In genomic region chr5:145937432-145938250, GRCh38 we compare ENCODE assay signal across 10 cellular contexts. TPM values are rescaled to one million over a fixed set of nuclear protein-coding genes. Genes with fewer than 3 reads are reported as not detected.
DNase-seq lines count a peak whose midpoint lies in the region; ATAC-seq, FAIRE-seq and TF ChIP-seq lines count a peak whose summit lies in the region.
"Had no signal": no experiment of that assay in that cellular context is flagged by ENCODE, and none has a peak within 500 bp of the region (broad histone marks: within the 10 kb centered on the region; RNA-seq: fewer than 3 reads in every experiment).

No MANE protein-coding gene starts in this region.

- H3K79me2 ChIP-seq in keratinocyte (ENCODE audit: control insufficient read depth, insufficient read depth, low read length) = peaks cover 51% of the 10 kb centered on the region

- peak overlapping the region; percentile 85 for H3K4me3 Mint-ChIP-seq in T-helper 2 cell treated with Interferon-gamma antibody and Interleukin-4, amounts not matched to agents 5 μg/mL and 100 μg/mL, for 36 hours

- H3K36me3 Mint-ChIP-seq in T-helper 2 cell treated with Interferon-gamma antibody and Interleukin-4, amounts not matched to agents 5 μg/mL and 100 μg/mL, for 36 hours (ENCODE audit: low read depth) = no peaks in the 10 kb centered on the region

- TF ChIP-seq CTCF in keratinocyte (optimal IDR thresholded peaks at IDR 0.05 in 1 of 3, IDR thresholded peaks at IDR 0.05 in 1 of 3, conservative IDR thresholded peaks at IDR 0.05 in 1 of 3; ENCODE audit: extremely low read depth in 1 of 3, insufficient read depth in 2 of 3, low read length in 3 of 3) = no peak
- TF ChIP-seq CTCF in kidney (IDR thresholded peaks at IDR 0.05; ENCODE audit: borderline replicate concordance, extremely low read depth, insufficient read depth) = no peak

- H3K9me1 ChIP-seq in keratinocyte (ENCODE audit: control insufficient read depth, extremely low read depth, insufficient read depth, low read length) = no peaks in the 10 kb centered on the region

- H3K4me3 ChIP-seq in keratinocyte (ENCODE audit: control insufficient read depth in 2 of 3, extremely low read depth in 1 of 3, insufficient read depth in 2 of 3, low read depth in 1 of 3, low read length in 3 of 3) (peak overlapping the region; percentile 76 to 91 (median 79)), aorta (ENCODE audit: low read length in 2 of 2) (peak overlapping the region; percentile 19 to 32), kidney (ENCODE audit: low read length in 2 of 2) (no peak overlapping the region)

- H2AFZ ChIP-seq in keratinocyte (ENCODE audit: control insufficient read depth, low read length) = no peak overlapping the region

- FAIRE-seq in keratinocyte (lab: Jason Lieb, UNC) (peak; percentile 96), kidney (lab: Jason Lieb, UNC) (no peak)
- FAIRE-seq: endothelial cell of umbilical vein had no signal

- H3K4me1 Mint-ChIP-seq in T-helper 2 cell treated with Interferon-gamma antibody and Interleukin-4, amounts not matched to agents 5 μg/mL and 100 μg/mL, for 36 hours (ENCODE audit: low read depth) = peaks cover 60% of the 10 kb centered on the region

- H3K36me3 ChIP-seq in keratinocyte (ENCODE audit: control insufficient read depth in 2 of 2, extremely low read depth in 1 of 2, insufficient read depth in 2 of 2, low read length in 2 of 2) (peaks cover 6 to 23% of the 10 kb centered on the region in 2 experiments), aorta (ENCODE audit: control insufficient read depth in 1 of 2, insufficient read depth in 2 of 2, low read length in 1 of 2) (no peaks in the 10 kb centered on the region), kidney (ENCODE audit: control insufficient read depth in 1 of 2, insufficient read depth in 2 of 2, low read length in 2 of 2) (no peaks in the 10 kb centered on the region)

- H3K9ac ChIP-seq in keratinocyte (ENCODE audit: control insufficient read depth, extremely low read depth, insufficient read depth, low read length) = peak overlapping the region; percentile 95
- no peak overlapping the region for H3K9ac ChIP-seq in kidney (ENCODE audit: low read length in 2 of 2)

- peak overlapping the region; percentile 95 for H3K27ac ChIP-seq in keratinocyte (ENCODE audit: control insufficient read depth, insufficient read depth, low read length)
- peak overlapping the region in 1 of 2 donors; percentile 58 for H3K27ac ChIP-seq in aorta (ENCODE audit: low read depth in 1 of 2, low read length in 2 of 2)
- H3K27ac ChIP-seq in kidney (ENCODE audit: low read depth in 2 of 2, low read length in 2 of 2) = no peak overlapping the region

- intact Hi-C loops in aorta (cut with DNase I) (loop anchor here in 1 of 2 donors (5.0 to 10.0 kb wide), 2 partner anchors 40 to 97 kb away; no protein-coding TSS in a partner anchor), kidney (cut with DNase I) (no loop called here)

- peak overlapping the region; percentile 97 for H3K4me2 ChIP-seq in keratinocyte (ENCODE audit: control insufficient read depth, extremely low read depth, insufficient read depth, low read depth, low read length)

- DNase-seq in stimulated activated CD4-positive, alpha-beta T cell treated with anti-CD3 and anti-CD28 coated beads, Interleukin-1b, Interleukin-23, amount 100 ng/mL, for 48 hours = peak; percentile 29
- DNase-seq in stimulated activated CD4-positive, alpha-beta T cell treated with anti-CD3 and anti-CD28 coated beads, Interleukin-2, amount 100 ng/mL, for 24 hours = no peak
- DNase-seq in T-helper 2 cell treated with Interferon-gamma antibody and Interleukin-4, amounts not matched to agents 5 μg/mL and 100 μg/mL, for 36 hours (ENCODE audit: low spot score) = peak; percentile 56
- DNase-seq in keratinocyte (ENCODE audit: low read depth, low spot score) = no peak
- DNase-seq in aorta = no peak
- no peak for DNase-seq in SKM-1 treated with dmso at 0.1 percent for 144 hours (lab: John Stamatoyannopoulos, UW; ENCODE audit: unreplicated experiment)
- no peak for DNase-seq in HUDEP-2 (lab: John Stamatoyannopoulos, UW; ENCODE audit: unreplicated experiment in 76 of 76)
- no peak for DNase-seq in kidney
- DNase-seq: RPMI8226 had no signal

- ATAC-seq in aorta (ENCODE audit: low FRiP score) = peak; percentile 26

- peak overlapping the region; percentile 39 for H3K27ac Mint-ChIP-seq in T-helper 2 cell treated with Interferon-gamma antibody and Interleukin-4, amounts not matched to agents 5 μg/mL and 100 μg/mL, for 36 hours

- peaks cover 40% of the 10 kb centered on the region for H3K27me3 Mint-ChIP-seq in T-helper 2 cell treated with Interferon-gamma antibody and Interleukin-4, amounts not matched to agents 5 μg/mL and 100 μg/mL, for 36 hours (ENCODE audit: low read depth)

- no peaks in the 10 kb centered on the region for H3K9me3 Mint-ChIP-seq in T-helper 2 cell treated with Interferon-gamma antibody and Interleukin-4, amounts not matched to agents 5 μg/mL and 100 μg/mL, for 36 hours

- H3K27me3 ChIP-seq in keratinocyte (ENCODE audit: control insufficient read depth, extremely low read depth, insufficient read depth, low read length) (no peaks in the 10 kb centered on the region), aorta (ENCODE audit: control insufficient read depth in 1 of 2, insufficient read depth in 2 of 2, low read length in 1 of 2) (no peaks in the 10 kb centered on the region)

- WGBS in aorta, 2 donors = 62 to 68% methylated on average over 23 of the region's 23 CpGs

- no peaks in the 10 kb centered on the region for H4K20me1 ChIP-seq in keratinocyte (ENCODE audit: control insufficient read depth, extremely low read depth, insufficient read depth, low read length)

- dilution Hi-C loops in keratinocyte (cut with MboI; ENCODE audit: extremely low pct_ligation_motif_present, low sequenced_read_pairs) = no loop called here

- peaks cover 50% of the 10 kb centered on the region for H3K4me1 ChIP-seq in keratinocyte (ENCODE audit: control insufficient read depth, extremely low read depth, insufficient read depth, low read length)
- H3K4me1 ChIP-seq in aorta (ENCODE audit: control insufficient read depth in 1 of 2, insufficient read depth in 2 of 2, low read length in 2 of 2) = peaks cover 0 to 1% of the 10 kb centered on the region in 2 donors
- peaks cover 0 to 6% of the 10 kb centered on the region in 2 donors for H3K4me1 ChIP-seq in kidney (ENCODE audit: control insufficient read depth in 1 of 2, insufficient read depth in 1 of 2, low read depth in 1 of 2, low read length in 2 of 2)

- H3K9me3 ChIP-seq in keratinocyte (ENCODE audit: control insufficient read depth, low read depth, low read length) (no peaks in the 10 kb centered on the region), aorta (ENCODE audit: control insufficient read depth, low read length) (no peaks in the 10 kb centered on the region), kidney (ENCODE audit: control insufficient read depth in 1 of 2, low read length in 2 of 2) (no peaks in the 10 kb centered on the region)

RNA-seq across cellular contexts. Expression of gene SH3RF2, which starts 1.3 kb away (rescaled TPM):
- polyA plus RNA-seq in keratinocyte = 43.7 to 50.4 TPM (median 47.2 TPM) in 3 replicates
- 10.4 TPM for polyA plus RNA-seq in keratinocyte (2011; ENCODE audit: low read depth)
- 39.3 and 43.7 TPM in 2 replicates for polyA plus RNA-seq in keratinocyte (2011; cell fraction: cytosol; rRNA removed)
- 125 and 148 TPM in 2 replicates for polyA plus RNA-seq in keratinocyte (2011; cell fraction: nucleus; rRNA removed)
- 29.9 and 39.2 TPM in 2 replicates for polyA plus RNA-seq in keratinocyte (2012; ENCODE audit: low replicate concordance)
- 78.3 to 85.8 TPM (median 84.7 TPM) in 3 replicates for polyA minus RNA-seq in keratinocyte
- polyA minus RNA-seq in keratinocyte (2011; cell fraction: cytosol; rRNA and poly(A)+ RNA removed) = 50.3 TPM
- polyA minus RNA-seq in keratinocyte (2011; cell fraction: nucleus; rRNA and poly(A)+ RNA removed) = 58.7 and 102 TPM in 2 replicates
- total RNA-seq in aorta = 1 to 10 TPM; 3.1 to 4.5 TPM
- 10 to 100 TPM in 1 of 2 donors, 1 to 10 TPM in 1; 3.6 to 12.9 TPM for polyA plus RNA-seq in aorta
- 4.9 TPM for total RNA-seq in kidney
- polyA plus RNA-seq in kidney (ENCODE audit: insufficient read depth, low read depth, low replicate concordance) = 1.3 TPM

Comparison
In these comparisons a context has a peak if more than half of its experiments do, and no peak if none do; other contexts are left out.
1. DNase-seq: peak in stimulated activated CD4-positive, alpha-beta T cell treated with anti-CD3 and anti-CD28 coated beads, Interleukin-1b, Interleukin-23, amount 100 ng/mL, for 48 hours (single experiment) and T-helper 2 cell treated with Interferon-gamma antibody and Interleukin-4, amounts not matched to agents 5 μg/mL and 100 μg/mL, for 36 hours (single experiment); none in stimulated activated CD4-positive, alpha-beta T cell treated with anti-CD3 and anti-CD28 coated beads, Interleukin-2, amount 100 ng/mL, for 24 hours (0 of 2), keratinocyte (single experiment), aorta (0 of 2), SKM-1 treated with dmso at 0.1 percent for 144 hours (single experiment), HUDEP-2 (0 of 76) and kidney (single experiment).
2. H3K4me3 ChIP-seq: peak in keratinocyte (3 of 3) and aorta (2 of 2); none in kidney (0 of 2).